10 cellular contexts compared by ENCODE assay signal in the genomic region with DNA sequence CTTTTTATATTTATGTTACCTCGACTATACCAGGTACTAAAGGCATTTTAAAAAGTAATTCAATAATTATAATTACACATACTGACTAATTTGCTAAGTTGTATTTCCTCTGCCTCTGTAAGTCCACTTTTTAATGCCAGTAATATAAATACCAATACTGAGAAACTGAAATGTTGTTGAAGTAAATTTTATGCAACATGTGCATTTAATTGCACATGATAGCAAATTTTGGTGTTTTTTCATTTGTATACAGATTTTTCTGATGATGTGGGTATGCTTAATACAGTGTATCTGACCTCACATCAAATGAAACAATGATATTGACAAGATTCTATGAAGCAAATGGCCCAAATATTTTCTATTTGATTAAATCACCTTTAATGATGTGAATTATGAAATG.
"Had no signal": no experiment of that assay in that cellular context is flagged by ENCODE, and none has a peak within 500 bp of the region (broad histone marks: within the 10 kb centered on the region; RNA-seq: fewer than 3 reads in every experiment).

No MANE protein-coding gene starts in this region.

- H3K36me3 ChIP-seq: HAP-1 had no signal

- H3K4me2 ChIP-seq: KMS-11 had no signal

- H3K27ac ChIP-seq: GM23248, KMS-11 had no signal

- H3K4me1 ChIP-seq: HAP-1 had no signal

- ATAC-seq: HCT116 had no signal

- FAIRE-seq: HTR-8/SVneo had no signal

- H2AFZ ChIP-seq: GM23248 had no signal

- H3K9ac ChIP-seq: GM23248, KMS-11 had no signal

- H3K9me3 ChIP-seq: HAP-1 had no signal

- H3K4me3 ChIP-seq: GM23248, HAP-1 had no signal

- DNase-seq: GM23248, GOT3, H7, HFFc6, Karpas-422, KBM-7 had no signal
